21 cellular contexts compared by ENCODE assay signal in the genomic region with DNA sequence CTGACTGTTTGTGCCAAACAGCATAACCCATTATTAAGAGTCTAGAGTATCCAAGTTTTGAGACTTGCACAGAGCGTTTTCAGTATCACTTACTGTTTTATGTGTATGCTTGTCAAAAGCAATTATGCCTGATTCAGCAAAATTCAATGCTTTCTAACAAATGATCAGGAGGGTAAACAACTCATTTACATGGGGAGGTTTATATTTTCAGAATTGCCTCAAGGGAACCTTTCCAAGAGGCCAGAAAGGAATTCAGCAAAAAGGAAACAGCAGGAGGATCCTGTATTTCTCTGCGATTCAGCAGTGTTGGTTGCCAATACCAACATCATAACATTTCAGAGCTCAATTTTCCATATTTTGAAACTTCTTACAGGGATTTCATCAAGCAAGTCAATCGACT.
A peak's percentile ranks its signal among the peaks of the same experiment; 100 is the strongest.
DNase-seq lines count a peak whose midpoint lies in the region; ATAC-seq, FAIRE-seq and TF ChIP-seq lines count a peak whose summit lies in the region.
"Had no signal": no experiment of that assay in that cellular context is flagged by ENCODE, and none has a peak within 500 bp of the region (broad histone marks: within the 10 kb centered on the region; RNA-seq: fewer than 3 reads in every experiment).

No MANE protein-coding gene starts in this region.

- in situ Hi-C loops in K562 (cut with MboI), result no loop called here

- 0% methylated on average over 3 of the region's 3 CpGs for WGBS in K562 (ENCODE audit: insufficient coverage, low coverage, missing lambda C conversion rate)
- WGBS in heart right ventricle, 2 donors, result 34 to 46% methylated on average over 3 of the region's 3 CpGs

- H3K4me2 ChIP-seq in GM23338 (no peak overlapping the region), K562 (ENCODE audit: insufficient read depth, low read length) (no peak overlapping the region), skeletal muscle satellite cell (ENCODE audit: low read length) (peak overlapping the region; percentile 37)
- H3K4me2 ChIP-seq: PC-9 had no signal

- H3K27me3 Mint-ChIP-seq in GM23338 (ENCODE audit: insufficient read depth, low read depth, poor library complexity), result no peaks in the 10 kb centered on the region
- peaks cover 7 to 11% of the 10 kb centered on the region in 2 donors for H3K27me3 Mint-ChIP-seq in CD4-positive, alpha-beta memory T cell

- no peak for FAIRE-seq in K562 (lab: Jason Lieb, UNC)
- FAIRE-seq: G401.6, GM18507 had no signal

- H2AFZ ChIP-seq in GM23338 (0 out of 2 replicates have a peak overlapping the region, but pooled peaks have one; percentile 6), K562 (ENCODE audit: low read depth, low read length) (no peak overlapping the region)
- H2AFZ ChIP-seq: PC-9 had no signal

- H4K20me1 ChIP-seq in GM23338 (replicated peaks; ENCODE audit: insufficient read depth) (no peaks in the 10 kb centered on the region), K562 (replicated peaks; ENCODE audit: control insufficient read depth, insufficient read depth, low read length) (no peaks in the 10 kb centered on the region)

- CTCF ChIA-PET in K562 (lab: Yijun Ruan, JAX; ENCODE audit: low intra/inter-chr PET ratio), result interaction anchor here (0.6 kb wide), 1 partner anchor 268 kb away, joined by 3 read pairs; no protein-coding TSS in a partner anchor
- CTCF ChIA-PET in CD4-positive, alpha-beta memory T cell (lab: Charles Lee; ENCODE audit: partially characterized antibody), result no interaction called here

- H3K27ac Mint-ChIP-seq in GM23338, result peak overlapping the region; percentile 6; the same call in 1 of the 2 replicates
- H3K27ac Mint-ChIP-seq in CD4-positive, alpha-beta memory T cell, result no peak overlapping the region
- H3K27ac Mint-ChIP-seq: activated T-cell treated with anti-CD3 and anti-CD28 coated beads, Interleukin-2, amount 50 U/mL, for 24 hours; CD8-positive, alpha-beta T cell; naive thymus-derived CD8-positive, alpha-beta T cell had no signal

- DNase-seq in GM23338 (ENCODE audit: low spot score) (no peak), K562 (ENCODE audit: extremely low read depth in 1 of 4, low spot score in 3 of 4) (no peak), heart right ventricle (no peak)
- DNase-seq in CD4-positive, alpha-beta memory T cell, result no peak
- no peak for DNase-seq in activated CD8-positive, alpha-beta memory T cell treated with anti-CD3 and anti-CD28 coated beads for 24 hours
- DNase-seq: activated CD4-positive, alpha-beta T cell treated with anti-CD3 and anti-CD28 coated beads for 1 hour; activated T-cell treated with anti-CD3 and anti-CD28 coated beads, Interleukin-2, amount 50 U/mL, for 24 hours; amniotic stem cell; CD8-positive, alpha-beta T cell; effector CD8-positive, alpha-beta T cell; MV-4-11; naive thymus-derived CD8-positive, alpha-beta T cell; NCI-H2227 treated with DMSO at 0.1 percent for 48 hours; PC-9; T-helper 1 cell had no signal

- peaks cover 12% of the 10 kb centered on the region; the same call in 2 of the 3 replicates for H3K4me1 Mint-ChIP-seq in GM23338
- no peaks in the 10 kb centered on the region for H3K4me1 Mint-ChIP-seq in CD4-positive, alpha-beta memory T cell
- H3K4me1 Mint-ChIP-seq: naive thymus-derived CD8-positive, alpha-beta T cell had no signal

- H3K4me3 ChIP-seq in GM23338 (no peak overlapping the region), K562 (no peak overlapping the region), heart right ventricle (no peak overlapping the region), skeletal muscle satellite cell (ENCODE audit: low read length) (no peak overlapping the region)
- no peak overlapping the region for H3K4me3 ChIP-seq in CD4-positive, alpha-beta memory T cell (ENCODE audit: low read length in 2 of 2)
- H3K4me3 ChIP-seq: PC-9, skin epidermis had no signal

- H3K27me3 ChIP-seq in GM23338 (ENCODE audit: insufficient read depth), result no peaks in the 10 kb centered on the region
- H3K27me3 ChIP-seq in K562 (ENCODE audit: control insufficient read depth in 2 of 2, insufficient read depth in 2 of 2, low read length in 2 of 2), result no peaks in the 10 kb centered on the region
- H3K27me3 ChIP-seq in heart right ventricle, result no peaks in the 10 kb centered on the region
- no peaks in the 10 kb centered on the region for H3K27me3 ChIP-seq in skeletal muscle satellite cell (ENCODE audit: control insufficient read depth, insufficient read depth, low read length)
- H3K27me3 ChIP-seq in CD4-positive, alpha-beta memory T cell (ENCODE audit: insufficient read depth, low read length), result no peaks in the 10 kb centered on the region

- H3K27ac ChIP-seq in GM23338 (ENCODE audit: low read depth) (no peak overlapping the region), K562 (ENCODE audit: extremely low read depth, low read depth, low read length) (no peak overlapping the region), heart right ventricle (peak overlapping the region in 4 of 10 donors; percentile 2 to 63 (median 39))
- no peak overlapping the region for H3K27ac ChIP-seq in CD4-positive, alpha-beta memory T cell (ENCODE audit: low read depth, low read length)
- H3K27ac ChIP-seq: PC-9 had no signal

- POLR2A ChIA-PET in K562 (lab: Yijun Ruan, JAX), result no interaction called here
- POLR2A ChIA-PET in CD4-positive, alpha-beta memory T cell (lab: Charles Lee; ENCODE audit: partially characterized antibody), result no interaction called here

- no peaks in the 10 kb centered on the region for H3F3A ChIP-seq in GM23338 (replicated peaks; ENCODE audit: low read depth)

- intact Hi-C loops in K562 (cut with micrococcal nuclease) (no loop called here), heart right ventricle (cut with DNase I) (no loop called here)
- intact Hi-C loops in CD4-positive, alpha-beta memory T cell (cut with micrococcal nuclease), result no loop called here

- TF ChIP-seq EP300 in K562 (IDR thresholded peaks at IDR 0.05; ENCODE audit: low read length), result no peak

- TF ChIP-seq CTCF in GM23338 (conservative IDR thresholded peaks at IDR 0.05; ENCODE audit: low read depth in 2 of 2) (no peak), K562 (IDR thresholded peaks at IDR 0.05 in 2 of 3, conservative IDR thresholded peaks at IDR 0.05 in 1 of 3; ENCODE audit: insufficient read depth in 2 of 3, low read depth in 1 of 3, low read length in 3 of 3) (no peak), heart right ventricle (IDR thresholded peaks at IDR 0.05) (no peak)

- TF ChIP-seq RAD21 in K562 (CRISPR knock-in tag; conservative IDR thresholded peaks at IDR 0.05 in 1 of 2, IDR thresholded peaks at IDR 0.05 in 1 of 2), result no peak

- BruUV-seq in K562 (replicated peaks; lab: Mats Ljungman, UMichigan), result no TSS peak

- H3K9me3 ChIP-seq in K562 (replicated peaks; ENCODE audit: control insufficient read depth, insufficient read depth, low read depth, low read length), result no peaks in the 10 kb centered on the region
- H3K9me3 ChIP-seq in heart right ventricle, result peaks cover 0 to 29% (median 10%) of the 10 kb centered on the region in 11 donors
- H3K9me3 ChIP-seq in skeletal muscle satellite cell (replicated peaks; ENCODE audit: low read length), result no peaks in the 10 kb centered on the region
- H3K9me3 ChIP-seq in CD4-positive, alpha-beta memory T cell (ENCODE audit: control insufficient read depth in 1 of 2, low read length in 2 of 2), result peaks cover 0 to 4% of the 10 kb centered on the region in 2 donors

- H3K9ac ChIP-seq in K562 (ENCODE audit: insufficient read depth in 1 of 2, low read depth in 2 of 2, low read length in 2 of 2) (no peak overlapping the region), skeletal muscle satellite cell (ENCODE audit: low read depth, low read length) (peak overlapping the region; percentile 9)

- H3K9me3 Mint-ChIP-seq in GM23338, result peaks cover 9% of the 10 kb centered on the region; the same call in 2 of the 3 replicates
- peaks cover 5 to 28% (median 16%) of the 10 kb centered on the region in 8 donors for H3K9me3 Mint-ChIP-seq in CD4-positive, alpha-beta memory T cell

- H3K4me1 ChIP-seq in GM23338 (ENCODE audit: insufficient read depth) (peaks cover 12% of the 10 kb centered on the region; the same call in 1 of the 2 replicates), K562 (replicated peaks in 1 of 2; ENCODE audit: control insufficient read depth in 2 of 2, insufficient read depth in 2 of 2, low read length in 2 of 2) (no peaks in the 10 kb centered on the region; a peak in 2 of 5 replicates), heart right ventricle (peaks cover 0 to 27% (median 8%) of the 10 kb centered on the region in 9 donors), skeletal muscle satellite cell (ENCODE audit: control insufficient read depth, insufficient read depth, low read length) (peaks cover 18% of the 10 kb centered on the region)
- no peaks in the 10 kb centered on the region for H3K4me1 ChIP-seq in CD4-positive, alpha-beta memory T cell (ENCODE audit: insufficient read depth, low read length)

- H3K79me2 ChIP-seq in GM23338 (replicated peaks; ENCODE audit: insufficient read depth) (no peaks in the 10 kb centered on the region), K562 (ENCODE audit: control insufficient read depth, insufficient read depth, low read length) (no peaks in the 10 kb centered on the region)

- no peak for TF ChIP-seq POLR2A in K562 (conservative IDR thresholded peaks at IDR 0.05)

- ATAC-seq in GM23338 (no peak), K562 (no peak), heart right ventricle (peak in 5 of 8 donors; percentile 29 to 57 (median 47)), GM21526 (IDR thresholded peaks at IDR 0.05; ENCODE audit: low FRiP score, unreplicated experiment) (no peak), GM21360 (IDR thresholded peaks at IDR 0.05; ENCODE audit: unreplicated experiment) (no peak)
- ATAC-seq: CD8-positive, alpha-beta T cell; naive thymus-derived CD8-positive, alpha-beta T cell had no signal

- H3K36me3 ChIP-seq in GM23338 (ENCODE audit: insufficient read depth) (no peaks in the 10 kb centered on the region), K562 (ENCODE audit: control insufficient read depth, insufficient read depth, low read length) (no peaks in the 10 kb centered on the region), heart right ventricle (no peaks in the 10 kb centered on the region), skeletal muscle satellite cell (ENCODE audit: insufficient read depth, low read length) (no peaks in the 10 kb centered on the region)
- no peaks in the 10 kb centered on the region for H3K36me3 ChIP-seq in CD4-positive, alpha-beta memory T cell (ENCODE audit: insufficient read depth, low read length)

- H3K9me1 ChIP-seq in K562 (ENCODE audit: control insufficient read depth, insufficient read depth, low read length), result no peaks in the 10 kb centered on the region

- no peaks in the 10 kb centered on the region for H3K36me3 Mint-ChIP-seq in GM23338 (ENCODE audit: low read depth)
- peaks cover 0 to 2% of the 10 kb centered on the region in 2 donors for H3K36me3 Mint-ChIP-seq in CD4-positive, alpha-beta memory T cell
- H3K36me3 Mint-ChIP-seq: CD8-positive, alpha-beta T cell had no signal

- H3K9me2 ChIP-seq in GM23338 (ENCODE audit: insufficient read depth), result no peaks in the 10 kb centered on the region

- no peak overlapping the region for H3K4me3 Mint-ChIP-seq in GM23338
- H3K4me3 Mint-ChIP-seq in CD4-positive, alpha-beta memory T cell, result no peak overlapping the region
- H3K4me3 Mint-ChIP-seq: activated T-cell treated with anti-CD3 and anti-CD28 coated beads, Interleukin-2, amount 50 U/mL, for 24 hours; CD8-positive, alpha-beta T cell; naive thymus-derived CD8-positive, alpha-beta T cell had no signal

TF ChIP-seq in GM23338, 12 proteins besides CTCF, POLR2A, EP300 and RAD21 (continues in another document):
- no peak for TF ChIP-seq EZH2 (IDR thresholded peaks at IDR 0.05; ENCODE audit: low read depth, unreplicated experiment)

TF ChIP-seq in K562, 482 proteins besides CTCF, POLR2A, EP300 and RAD21 (continues in another document):
- TF ChIP-seq FOXP1 (CRISPR knock-in tag; IDR thresholded peaks at IDR 0.05), result no peak

Comparison
In these comparisons a context has a peak if more than half of its experiments do, and no peak if none do; other contexts are left out.
1. ATAC-seq: peak in heart right ventricle (5 of 8); none in GM23338 (single experiment), K562 (single experiment), GM21526 (single experiment) and GM21360 (single experiment).